ENCODE assay signal across 9 cellular contexts in genomic region chr17:75638039-75638438, GRCh38. TPM values are rescaled to one million over a fixed set of nuclear protein-coding genes. Genes with fewer than 3 reads are reported as not detected.
DNase-seq lines count a peak whose midpoint lies in the region; ATAC-seq, FAIRE-seq and TF ChIP-seq lines count a peak whose summit lies in the region.
"Not testable (repeated sequence)": the region's sequence is repeated elsewhere in the genome, so short reads cannot be mapped to it uniquely, and the experiment has no call there.
"Had no signal": no experiment of that assay in that cellular context is flagged by ENCODE, and none has a peak within 500 bp of the region (broad histone marks: within the 10 kb centered on the region; RNA-seq: fewer than 3 reads in every experiment).

No MANE protein-coding gene starts in this region.

- H3K4me3 ChIP-seq in heart right ventricle; kidney (ENCODE audit: low read length in 2 of 2); osteoblast (ENCODE audit: insufficient read depth, low read length): not testable (repeated sequence)
- H3K4me3 ChIP-seq in left ventricle myocardium inferior, result peak overlapping the region; percentile 64

- not testable (repeated sequence) for H3K4me2 ChIP-seq in osteoblast (ENCODE audit: insufficient read depth, low read length)

- not testable (repeated sequence) for H4K20me1 ChIP-seq in osteoblast (ENCODE audit: insufficient read depth, low read length)

- H3K36me3 ChIP-seq in heart right ventricle, result peaks cover 0 to 22% (median 0%) of the 10 kb centered on the region in 9 donors
- H3K36me3 ChIP-seq in left ventricle myocardium inferior; kidney (ENCODE audit: control insufficient read depth in 1 of 2, insufficient read depth in 2 of 2, low read length in 2 of 2); osteoblast (ENCODE audit: insufficient read depth, low read length): not testable (repeated sequence)

- peaks cover 5 to 17% of the 10 kb centered on the region in 2 donors for H3K4me1 Mint-ChIP-seq in stimulated activated naive B cell treated with anti-CD40 and anti-IgM and Interleukin-4, amounts not matched to agents 10 μg/mL and 1 μg/mL and 100 μg/mL, for 72 hours
- H3K4me1 Mint-ChIP-seq in type B pancreatic cell (ENCODE audit: unreplicated experiment), result peaks cover 13% of the 10 kb centered on the region

- H3K9ac ChIP-seq in kidney (ENCODE audit: low read length in 2 of 2), result peak overlapping the region in 1 of 2 donors; percentile 78

- H3K4me1 ChIP-seq in heart right ventricle (peaks cover 14 to 92% (median 64%) of the 10 kb centered on the region in 9 donors), left ventricle myocardium inferior (peaks cover 97% of the 10 kb centered on the region), kidney (ENCODE audit: control insufficient read depth in 1 of 2, insufficient read depth in 1 of 2, low read depth in 1 of 2, low read length in 2 of 2) (peaks cover 43 to 60% of the 10 kb centered on the region in 2 donors), osteoblast (ENCODE audit: insufficient read depth, low read length) (peaks cover 13% of the 10 kb centered on the region)

- not testable (repeated sequence) for H3K9me3 ChIP-seq in heart right ventricle; left ventricle myocardium inferior (replicated peaks); kidney (ENCODE audit: control insufficient read depth in 1 of 2, low read length in 2 of 2); osteoblast (ENCODE audit: low read depth, low read length)

- WGBS in heart right ventricle, 2 donors, result 96 to 97% methylated on average over 12 of the region's 12 CpGs

- H3K27ac Mint-ChIP-seq in stimulated activated naive B cell treated with anti-CD40 and anti-IgM and Interleukin-4, amounts not matched to agents 10 μg/mL and 1 μg/mL and 100 μg/mL, for 72 hours, result peak overlapping the region; percentile 37
- peak overlapping the region; percentile 89 for H3K27ac Mint-ChIP-seq in type B pancreatic cell

- not testable (repeated sequence) for ATAC-seq in heart right ventricle; stimulated activated naive B cell treated with anti-CD40 and anti-IgM and Interleukin-4, amounts not matched to agents 10 μg/mL and 1 μg/mL and 100 μg/mL, for 72 hours (replicated peaks)

- not testable (repeated sequence) for H3K4me3 Mint-ChIP-seq in stimulated activated naive B cell treated with anti-CD40 and anti-IgM and Interleukin-4, amounts not matched to agents 10 μg/mL and 1 μg/mL and 100 μg/mL, for 72 hours; type B pancreatic cell

- not testable (repeated sequence) for H3K9me3 Mint-ChIP-seq in stimulated activated naive B cell treated with anti-CD40 and anti-IgM and Interleukin-4, amounts not matched to agents 10 μg/mL and 1 μg/mL and 100 μg/mL, for 72 hours; type B pancreatic cell

- DNase-seq in heart right ventricle; left ventricle myocardium inferior; stimulated activated naive B cell treated with anti-CD40 and anti-IgM and Interleukin-4, amounts not matched to agents 10 μg/mL and 1 μg/mL and 100 μg/mL, for 72 hours; substantia nigra (lab: John Stamatoyannopoulos, UW); type B pancreatic cell (ENCODE audit: extremely low spot score, unreplicated experiment): not testable (repeated sequence)
- peak; percentile 59 for DNase-seq in kidney
- peak; percentile 38 for DNase-seq in osteoblast (ENCODE audit: insufficient read length, low spot score, missing footprints)

- not testable (repeated sequence) for H3K79me2 ChIP-seq in osteoblast (ENCODE audit: insufficient read depth, low read length)

- TF ChIP-seq CTCF in heart right ventricle (IDR thresholded peaks at IDR 0.05); left ventricle myocardium inferior (IDR thresholded peaks at IDR 0.05; ENCODE audit: borderline replicate concordance); kidney (IDR thresholded peaks at IDR 0.05; ENCODE audit: borderline replicate concordance, extremely low read depth, insufficient read depth); osteoblast (IDR thresholded peaks at IDR 0.05; ENCODE audit: extremely low read depth, low read depth, low read length); type B pancreatic cell (conservative IDR thresholded peaks at IDR 0.05): not testable (repeated sequence)

- not testable (repeated sequence) for H2AFZ ChIP-seq in osteoblast (ENCODE audit: low read length)

- not testable (repeated sequence) for FAIRE-seq in kidney (lab: Jason Lieb, UNC)

- peaks cover 7 to 11% of the 10 kb centered on the region in 2 donors for H3K36me3 Mint-ChIP-seq in stimulated activated naive B cell treated with anti-CD40 and anti-IgM and Interleukin-4, amounts not matched to agents 10 μg/mL and 1 μg/mL and 100 μg/mL, for 72 hours
- not testable (repeated sequence) for H3K36me3 Mint-ChIP-seq in type B pancreatic cell

- not testable (repeated sequence) for H3K27me3 Mint-ChIP-seq in stimulated activated naive B cell treated with anti-CD40 and anti-IgM and Interleukin-4, amounts not matched to agents 10 μg/mL and 1 μg/mL and 100 μg/mL, for 72 hours; type B pancreatic cell

- peak overlapping the region; percentile 65 for H3K27ac ChIP-seq in angular gyrus (ENCODE audit: low read depth, low read length)
- peak overlapping the region in 6 of 10 donors; percentile 85 to 94 (median 89) for H3K27ac ChIP-seq in heart right ventricle
- peak overlapping the region; percentile 92 for H3K27ac ChIP-seq in left ventricle myocardium inferior (replicated peaks)
- H3K27ac ChIP-seq in kidney (ENCODE audit: low read depth in 2 of 2, low read length in 2 of 2), result peak overlapping the region; percentile 88 to 96
- H3K27ac ChIP-seq in osteoblast (ENCODE audit: low read depth, low read length), result not testable (repeated sequence)
- peak overlapping the region; percentile 100 for H3K27ac ChIP-seq in substantia nigra (ENCODE audit: low read depth, low read length, poor library complexity, severe bottlenecking)

- intact Hi-C loops in heart right ventricle (cut with DNase I), result loop anchor here in 1 of 10 donors (10.0 kb wide), 1 partner anchor 57 kb away; no protein-coding TSS in a partner anchor
- intact Hi-C loops in left ventricle myocardium inferior (cut with micrococcal nuclease); kidney (cut with DNase I): not testable (repeated sequence)

- H3K27me3 ChIP-seq in heart right ventricle; left ventricle myocardium inferior (ENCODE audit: low read depth); osteoblast (ENCODE audit: insufficient read depth, low read length): not testable (repeated sequence)

RNA-seq across cellular contexts. Expression of gene SMIM5, which starts 4.8 kb away (rescaled TPM):
- total RNA-seq in heart right ventricle (10 to 100 TPM in 2 of 10 donors, 1 to 10 TPM in 8; 1.9 to 14.2 (median 6.5) TPM), left ventricle myocardium inferior (14.0 TPM), kidney (8.0 TPM), osteoblast (under 0.01 TPM in 1 of 2 replicates, not detected in the other), type B pancreatic cell (ENCODE audit: low replicate concordance) (9.3 and 17.7 TPM in 2 replicates)
- polyA plus RNA-seq in heart right ventricle (10 to 100 TPM in 1 of 2 donors, 1 to 10 TPM in 1; 3.1 to 19.2 TPM), kidney (ENCODE audit: insufficient read depth, low read depth, low replicate concordance) (63.0 TPM)
- polyA plus RNA-seq: BJ had no signal

RNA-seq across cellular contexts. Expression of gene RECQL5, which starts 28.9 kb away (rescaled TPM):
- total RNA-seq in heart right ventricle (10 to 100 TPM in 8 of 10 donors, 1 to 10 TPM in 2; 9.2 to 14.4 (median 10.7) TPM), left ventricle myocardium inferior (17.3 TPM), kidney (51.6 TPM), osteoblast (17.7 and 24.5 TPM in 2 replicates), type B pancreatic cell (ENCODE audit: low replicate concordance) (64.7 and 90.4 TPM in 2 replicates)
- polyA plus RNA-seq in heart right ventricle (10 to 100 TPM in 1 of 2 donors, 1 to 10 TPM in 1; 6.3 to 32.1 TPM), kidney (ENCODE audit: insufficient read depth, low read depth, low replicate concordance) (40.0 TPM)

RNA-seq across cellular contexts. Expression of gene SAP30BP, which starts 29.1 kb away (rescaled TPM):
- total RNA-seq in heart right ventricle (10 to 100 TPM; 41.7 to 64.4 (median 55.8) TPM), left ventricle myocardium inferior (47.2 TPM), kidney (95.1 TPM), osteoblast (48.1 and 60.7 TPM in 2 replicates), type B pancreatic cell (ENCODE audit: low replicate concordance) (88.1 and 89.3 TPM in 2 replicates)
- polyA plus RNA-seq in heart right ventricle (100 to 1,000 TPM in 1 of 2 donors, 10 to 100 TPM in 1; 78.4 to 115 TPM), kidney (ENCODE audit: insufficient read depth, low read depth, low replicate concordance) (62.9 TPM)

RNA-seq across cellular contexts. Expression of gene MYO15B, which starts 50.4 kb away (rescaled TPM):
- total RNA-seq in heart right ventricle (10 to 100 TPM; 27.9 to 62.2 (median 45.8) TPM), left ventricle myocardium inferior (43.0 TPM), kidney (286 TPM), osteoblast (0.88 and 1.4 TPM in 2 replicates), type B pancreatic cell (ENCODE audit: low replicate concordance) (48.2 and 49.0 TPM in 2 replicates)
- polyA plus RNA-seq in heart right ventricle (100 to 1,000 TPM in 1 of 2 donors, 10 to 100 TPM in 1; 30.8 to 205 TPM), kidney (ENCODE audit: insufficient read depth, low read depth, low replicate concordance) (139 TPM)
